Comparison of ENCODE assay signal across 1 cellular context in the genomic region with DNA sequence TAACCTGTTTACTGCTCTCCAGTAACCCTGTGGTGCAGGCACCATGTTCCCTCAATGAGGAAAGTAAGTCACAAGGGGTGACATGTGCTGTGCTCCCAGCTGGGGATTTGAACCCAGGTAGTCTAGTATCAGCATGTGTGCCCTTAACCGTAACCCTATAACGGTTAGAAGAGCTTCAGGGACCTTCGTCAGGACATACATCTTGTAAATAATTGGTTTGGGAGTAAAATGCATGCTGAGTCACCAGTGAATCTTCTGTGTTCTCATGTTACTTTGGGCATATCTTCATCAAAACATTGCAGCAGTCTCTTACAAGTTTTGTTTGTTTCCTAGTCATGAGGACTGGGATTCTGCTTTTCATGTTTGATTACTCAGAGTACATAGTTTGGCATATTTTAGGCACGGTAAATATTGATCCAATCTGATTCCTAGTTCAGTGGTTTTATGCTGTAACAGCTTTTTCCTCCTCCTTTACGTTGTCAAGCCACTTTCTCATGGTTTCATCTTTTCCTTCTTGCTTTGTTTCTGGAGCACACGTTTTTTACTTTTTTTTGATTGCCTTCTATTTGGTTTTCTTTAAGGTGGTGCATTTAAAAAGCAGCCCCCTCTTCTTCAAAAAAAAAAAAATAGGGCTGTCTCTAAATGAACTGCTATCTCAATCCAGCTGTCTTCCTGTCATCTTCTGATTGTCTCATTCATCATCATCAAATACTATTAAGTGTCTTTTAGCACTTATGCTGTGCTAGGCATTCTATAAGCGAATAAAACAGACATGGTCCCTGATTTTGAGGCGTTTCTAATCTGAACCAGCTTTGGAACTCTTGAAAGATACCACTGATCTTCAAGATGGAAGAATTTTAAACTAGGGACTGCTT.
TF ChIP-seq lines count a peak whose summit lies in the region.

No MANE protein-coding gene starts in this region.

TF ChIP-seq in HepG2, 621 proteins besides CTCF, POLR2A, EP300 and RAD21 (continued from another document and continues in another):
- TF ChIP-seq DRAP1 (CRISPR knock-in tag; IDR thresholded peaks at IDR 0.05) (peak; percentile 21; the same call in 1 of the 2 replicates), JUN (CRISPR knock-in tag; IDR thresholded peaks at IDR 0.05) (0 out of 2 replicates have a peak, but pooled peaks have one; percentile 35), NFE2L2 (IDR thresholded peaks at IDR 0.05; ENCODE audit: low read length) (peak; percentile 78; the same call in 1 of the 2 replicates), SPEN (CRISPR knock-in tag; IDR thresholded peaks at IDR 0.05; ENCODE audit: low read depth) (no peak), THAP11 (CRISPR knock-in tag; IDR thresholded peaks at IDR 0.05) (0 out of 2 replicates have a peak, but pooled peaks have one; percentile 54), FOXA1 (IDR thresholded peaks at IDR 0.05) (peak; percentile 85), FOXA1 (CRISPR knock-in tag; IDR thresholded peaks at IDR 0.05) (peak; percentile 84), SP140L (CRISPR knock-in tag; IDR thresholded peaks at IDR 0.05; ENCODE audit: borderline replicate concordance) (no peak), ZMYM2 (CRISPR knock-in tag; IDR thresholded peaks at IDR 0.05) (no peak), NCOR1 (IDR thresholded peaks at IDR 0.05; ENCODE audit: borderline replicate concordance, low read length) (no peak), PRDM15 (CRISPR knock-in tag; IDR thresholded peaks at IDR 0.05) (no peak), GABPB1 (CRISPR knock-in tag; IDR thresholded peaks at IDR 0.05) (0 out of 2 replicates have a peak, but pooled peaks have one; percentile 16), MEF2D (CRISPR knock-in tag; IDR thresholded peaks at IDR 0.05) (peak; percentile 96), GTF3A (CRISPR knock-in tag; conservative IDR thresholded peaks at IDR 0.05) (no peak), KLF16 (CRISPR knock-in tag; IDR thresholded peaks at IDR 0.05) (peak in 1 of 2 experiments; percentile 75; a peak in 1 of 4 replicates), TARDBP (CRISPR knock-in tag; IDR thresholded peaks at IDR 0.05) (peak; percentile 30; the same call in 1 of the 2 replicates), ZNF292 (CRISPR knock-in tag; IDR thresholded peaks at IDR 0.05; ENCODE audit: borderline replicate concordance, low read depth) (no peak), TCF7 (IDR thresholded peaks at IDR 0.05; ENCODE audit: low read depth) (peak; percentile 86), SMAD3 (CRISPR knock-in tag; IDR thresholded peaks at IDR 0.05) (0 out of 2 replicates have a peak, but pooled peaks have one; percentile 51), RARA (CRISPR knock-in tag; IDR thresholded peaks at IDR 0.05) (peak; percentile 74), SNAI1 (CRISPR knock-in tag; IDR thresholded peaks at IDR 0.05; ENCODE audit: borderline replicate concordance) (no peak), NFE2 (CRISPR knock-in tag; IDR thresholded peaks at IDR 0.05) (peak; percentile 60; the same call in 1 of the 2 replicates), SRSF4 (IDR thresholded peaks at IDR 0.05; ENCODE audit: low read depth, low read length, poor library complexity, severe bottlenecking) (no peak), ZNF605 (CRISPR knock-in tag; IDR thresholded peaks at IDR 0.05) (no peak), MAZ (IDR thresholded peaks at IDR 0.05; ENCODE audit: borderline replicate concordance, low read depth, low read length) (no peak), MAZ (CRISPR knock-in tag; IDR thresholded peaks at IDR 0.05; ENCODE audit: low read depth) (no peak), NFE2L1 (CRISPR knock-in tag; IDR thresholded peaks at IDR 0.05; ENCODE audit: borderline replicate concordance) (no peak), RFX1 (IDR thresholded peaks at IDR 0.05) (no peak), SOX5 (CRISPR knock-in tag; IDR thresholded peaks at IDR 0.05; ENCODE audit: borderline replicate concordance) (peak; percentile 70; the same call in 1 of the 2 replicates), TBL1XR1 (IDR thresholded peaks at IDR 0.05; ENCODE audit: borderline replicate concordance, low read length, partially characterized antibody) (peak; percentile 90), NFKBIZ (CRISPR knock-in tag; IDR thresholded peaks at IDR 0.05) (peak; percentile 71; the same call in 1 of the 2 replicates), ZNF17 (CRISPR knock-in tag; IDR thresholded peaks at IDR 0.05) (no peak), ZNF792 (CRISPR knock-in tag; IDR thresholded peaks at IDR 0.05) (no peak; the same call in 1 of the 2 replicates), RXRB (CRISPR knock-in tag; IDR thresholded peaks at IDR 0.05; ENCODE audit: borderline replicate concordance) (0 out of 2 replicates have a peak, but pooled peaks have one; percentile 58), SAP130 (CRISPR knock-in tag; IDR thresholded peaks at IDR 0.05; ENCODE audit: low read depth) (peak; percentile 53)
- TF ChIP-seq, protein P1, sequence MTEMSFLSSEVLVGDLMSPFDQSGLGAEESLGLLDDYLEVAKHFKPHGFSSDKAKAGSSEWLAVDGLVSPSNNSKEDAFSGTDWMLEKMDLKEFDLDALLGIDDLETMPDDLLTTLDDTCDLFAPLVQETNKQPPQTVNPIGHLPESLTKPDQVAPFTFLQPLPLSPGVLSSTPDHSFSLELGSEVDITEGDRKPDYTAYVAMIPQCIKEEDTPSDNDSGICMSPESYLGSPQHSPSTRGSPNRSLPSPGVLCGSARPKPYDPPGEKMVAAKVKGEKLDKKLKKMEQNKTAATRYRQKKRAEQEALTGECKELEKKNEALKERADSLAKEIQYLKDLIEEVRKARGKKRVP (CRISPR knock-in tag; IDR thresholded peaks at IDR 0.05) = peak in 1 of 2 experiments; percentile 85; a peak in 2 of 4 replicates
- TF ChIP-seq, protein P2, sequence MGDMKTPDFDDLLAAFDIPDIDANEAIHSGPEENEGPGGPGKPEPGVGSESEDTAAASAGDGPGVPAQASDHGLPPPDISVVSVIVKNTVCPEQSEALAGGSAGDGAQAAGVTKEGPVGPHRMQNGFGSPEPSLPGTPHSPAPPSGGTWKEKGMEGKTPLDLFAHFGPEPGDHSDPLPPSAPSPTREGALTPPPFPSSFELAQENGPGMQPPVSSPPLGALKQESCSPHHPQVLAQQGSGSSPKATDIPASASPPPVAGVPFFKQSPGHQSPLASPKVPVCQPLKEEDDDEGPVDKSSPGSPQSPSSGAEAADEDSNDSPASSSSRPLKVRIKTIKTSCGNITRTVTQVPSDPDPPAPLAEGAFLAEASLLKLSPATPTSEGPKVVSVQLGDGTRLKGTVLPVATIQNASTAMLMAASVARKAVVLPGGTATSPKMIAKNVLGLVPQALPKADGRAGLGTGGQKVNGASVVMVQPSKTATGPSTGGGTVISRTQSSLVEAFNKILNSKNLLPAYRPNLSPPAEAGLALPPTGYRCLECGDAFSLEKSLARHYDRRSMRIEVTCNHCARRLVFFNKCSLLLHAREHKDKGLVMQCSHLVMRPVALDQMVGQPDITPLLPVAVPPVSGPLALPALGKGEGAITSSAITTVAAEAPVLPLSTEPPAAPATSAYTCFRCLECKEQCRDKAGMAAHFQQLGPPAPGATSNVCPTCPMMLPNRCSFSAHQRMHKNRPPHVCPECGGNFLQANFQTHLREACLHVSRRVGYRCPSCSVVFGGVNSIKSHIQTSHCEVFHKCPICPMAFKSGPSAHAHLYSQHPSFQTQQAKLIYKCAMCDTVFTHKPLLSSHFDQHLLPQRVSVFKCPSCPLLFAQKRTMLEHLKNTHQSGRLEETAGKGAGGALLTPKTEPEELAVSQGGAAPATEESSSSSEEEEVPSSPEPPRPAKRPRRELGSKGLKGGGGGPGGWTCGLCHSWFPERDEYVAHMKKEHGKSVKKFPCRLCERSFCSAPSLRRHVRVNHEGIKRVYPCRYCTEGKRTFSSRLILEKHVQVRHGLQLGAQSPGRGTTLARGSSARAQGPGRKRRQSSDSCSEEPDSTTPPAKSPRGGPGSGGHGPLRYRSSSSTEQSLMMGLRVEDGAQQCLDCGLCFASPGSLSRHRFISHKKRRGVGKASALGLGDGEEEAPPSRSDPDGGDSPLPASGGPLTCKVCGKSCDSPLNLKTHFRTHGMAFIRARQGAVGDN (CRISPR knock-in tag; IDR thresholded peaks at IDR 0.05) = no peak
- TF ChIP-seq, protein P3, sequence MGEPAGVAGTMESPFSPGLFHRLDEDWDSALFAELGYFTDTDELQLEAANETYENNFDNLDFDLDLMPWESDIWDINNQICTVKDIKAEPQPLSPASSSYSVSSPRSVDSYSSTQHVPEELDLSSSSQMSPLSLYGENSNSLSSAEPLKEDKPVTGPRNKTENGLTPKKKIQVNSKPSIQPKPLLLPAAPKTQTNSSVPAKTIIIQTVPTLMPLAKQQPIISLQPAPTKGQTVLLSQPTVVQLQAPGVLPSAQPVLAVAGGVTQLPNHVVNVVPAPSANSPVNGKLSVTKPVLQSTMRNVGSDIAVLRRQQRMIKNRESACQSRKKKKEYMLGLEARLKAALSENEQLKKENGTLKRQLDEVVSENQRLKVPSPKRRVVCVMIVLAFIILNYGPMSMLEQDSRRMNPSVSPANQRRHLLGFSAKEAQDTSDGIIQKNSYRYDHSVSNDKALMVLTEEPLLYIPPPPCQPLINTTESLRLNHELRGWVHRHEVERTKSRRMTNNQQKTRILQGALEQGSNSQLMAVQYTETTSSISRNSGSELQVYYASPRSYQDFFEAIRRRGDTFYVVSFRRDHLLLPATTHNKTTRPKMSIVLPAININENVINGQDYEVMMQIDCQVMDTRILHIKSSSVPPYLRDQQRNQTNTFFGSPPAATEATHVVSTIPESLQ (CRISPR knock-in tag; conservative IDR thresholded peaks at IDR 0.05) = no peak
- TF ChIP-seq, protein P4, sequence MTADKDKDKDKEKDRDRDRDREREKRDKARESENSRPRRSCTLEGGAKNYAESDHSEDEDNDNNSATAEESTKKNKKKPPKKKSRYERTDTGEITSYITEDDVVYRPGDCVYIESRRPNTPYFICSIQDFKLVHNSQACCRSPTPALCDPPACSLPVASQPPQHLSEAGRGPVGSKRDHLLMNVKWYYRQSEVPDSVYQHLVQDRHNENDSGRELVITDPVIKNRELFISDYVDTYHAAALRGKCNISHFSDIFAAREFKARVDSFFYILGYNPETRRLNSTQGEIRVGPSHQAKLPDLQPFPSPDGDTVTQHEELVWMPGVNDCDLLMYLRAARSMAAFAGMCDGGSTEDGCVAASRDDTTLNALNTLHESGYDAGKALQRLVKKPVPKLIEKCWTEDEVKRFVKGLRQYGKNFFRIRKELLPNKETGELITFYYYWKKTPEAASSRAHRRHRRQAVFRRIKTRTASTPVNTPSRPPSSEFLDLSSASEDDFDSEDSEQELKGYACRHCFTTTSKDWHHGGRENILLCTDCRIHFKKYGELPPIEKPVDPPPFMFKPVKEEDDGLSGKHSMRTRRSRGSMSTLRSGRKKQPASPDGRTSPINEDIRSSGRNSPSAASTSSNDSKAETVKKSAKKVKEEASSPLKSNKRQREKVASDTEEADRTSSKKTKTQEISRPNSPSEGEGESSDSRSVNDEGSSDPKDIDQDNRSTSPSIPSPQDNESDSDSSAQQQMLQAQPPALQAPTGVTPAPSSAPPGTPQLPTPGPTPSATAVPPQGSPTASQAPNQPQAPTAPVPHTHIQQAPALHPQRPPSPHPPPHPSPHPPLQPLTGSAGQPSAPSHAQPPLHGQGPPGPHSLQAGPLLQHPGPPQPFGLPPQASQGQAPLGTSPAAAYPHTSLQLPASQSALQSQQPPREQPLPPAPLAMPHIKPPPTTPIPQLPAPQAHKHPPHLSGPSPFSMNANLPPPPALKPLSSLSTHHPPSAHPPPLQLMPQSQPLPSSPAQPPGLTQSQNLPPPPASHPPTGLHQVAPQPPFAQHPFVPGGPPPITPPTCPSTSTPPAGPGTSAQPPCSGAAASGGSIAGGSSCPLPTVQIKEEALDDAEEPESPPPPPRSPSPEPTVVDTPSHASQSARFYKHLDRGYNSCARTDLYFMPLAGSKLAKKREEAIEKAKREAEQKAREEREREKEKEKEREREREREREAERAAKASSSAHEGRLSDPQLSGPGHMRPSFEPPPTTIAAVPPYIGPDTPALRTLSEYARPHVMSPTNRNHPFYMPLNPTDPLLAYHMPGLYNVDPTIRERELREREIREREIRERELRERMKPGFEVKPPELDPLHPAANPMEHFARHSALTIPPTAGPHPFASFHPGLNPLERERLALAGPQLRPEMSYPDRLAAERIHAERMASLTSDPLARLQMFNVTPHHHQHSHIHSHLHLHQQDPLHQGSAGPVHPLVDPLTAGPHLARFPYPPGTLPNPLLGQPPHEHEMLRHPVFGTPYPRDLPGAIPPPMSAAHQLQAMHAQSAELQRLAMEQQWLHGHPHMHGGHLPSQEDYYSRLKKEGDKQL (CRISPR knock-in tag; IDR thresholded peaks at IDR 0.05; ENCODE audit: low read depth) = peak; percentile 54; the same call in 1 of the 2 replicates
- TF ChIP-seq, protein P5, sequence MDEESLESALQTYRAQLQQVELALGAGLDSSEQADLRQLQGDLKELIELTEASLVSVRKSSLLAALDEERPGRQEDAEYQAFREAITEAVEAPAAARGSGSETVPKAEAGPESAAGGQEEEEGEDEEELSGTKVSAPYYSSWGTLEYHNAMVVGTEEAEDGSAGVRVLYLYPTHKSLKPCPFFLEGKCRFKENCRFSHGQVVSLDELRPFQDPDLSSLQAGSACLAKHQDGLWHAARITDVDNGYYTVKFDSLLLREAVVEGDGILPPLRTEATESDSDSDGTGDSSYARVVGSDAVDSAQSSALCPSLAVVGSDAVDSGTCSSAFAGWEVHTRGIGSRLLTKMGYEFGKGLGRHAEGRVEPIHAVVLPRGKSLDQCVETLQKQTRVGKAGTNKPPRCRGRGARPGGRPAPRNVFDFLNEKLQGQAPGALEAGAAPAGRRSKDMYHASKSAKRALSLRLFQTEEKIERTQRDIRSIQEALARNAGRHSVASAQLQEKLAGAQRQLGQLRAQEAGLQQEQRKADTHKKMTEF (CRISPR knock-in tag; IDR thresholded peaks at IDR 0.05) = peak; percentile 82; the same call in 1 of the 2 replicates
